Comparison of ENCODE assay signal across 20 cellular contexts in the genomic region with DNA sequence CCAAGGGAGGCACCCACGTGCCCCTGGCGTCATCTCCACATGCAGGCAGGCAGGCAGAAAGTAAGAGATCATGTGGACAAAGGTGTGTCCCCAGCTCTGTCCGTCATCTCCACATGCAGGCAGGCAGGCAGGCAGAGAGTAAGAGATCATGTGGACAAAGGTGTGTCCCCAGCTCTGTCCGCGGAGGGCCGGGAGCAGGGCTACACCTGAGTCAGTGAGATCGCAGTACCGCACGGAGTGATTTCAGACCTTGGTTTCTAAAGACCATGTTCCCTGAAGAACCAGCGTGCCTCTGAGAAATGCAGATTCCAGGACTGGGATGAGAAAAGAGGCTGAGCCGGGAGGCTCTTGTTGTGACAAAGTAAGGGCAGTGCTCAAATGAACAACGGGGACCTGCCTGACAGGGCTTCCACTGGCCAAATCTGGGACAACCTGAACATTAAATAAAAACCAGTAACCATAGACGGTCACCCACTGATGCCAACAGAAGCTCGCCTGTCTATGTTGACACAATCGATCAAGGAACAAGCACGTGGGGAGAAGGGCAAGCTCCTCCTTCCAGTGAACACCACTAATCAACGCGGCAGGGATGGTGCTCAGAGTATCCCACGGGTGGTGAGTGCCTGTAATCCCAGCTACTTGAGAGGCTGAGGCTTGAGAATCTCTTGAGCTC. TPM values are rescaled to one million over a fixed set of nuclear protein-coding genes. Genes with fewer than 3 reads are reported as not detected.
DNase-seq lines count a peak whose midpoint lies in the region; ATAC-seq and TF ChIP-seq lines count a peak whose summit lies in the region.
"Had no signal": no experiment of that assay in that cellular context is flagged by ENCODE, and none has a peak within 500 bp of the region (broad histone marks: within the 10 kb centered on the region; RNA-seq: fewer than 3 reads in every experiment).

No MANE protein-coding gene starts in this region.

- peaks cover 3 to 15% of the 10 kb centered on the region in 2 donors for H3K36me3 Mint-ChIP-seq in activated T-cell treated with anti-CD3 and anti-CD28 coated beads, Interleukin-2, amount 50 U/mL, for 72 hours (ENCODE audit: insufficient read depth in 2 of 2)
- peaks cover 25% of the 10 kb centered on the region for H3K36me3 Mint-ChIP-seq in activated T-cell treated with anti-CD3 and anti-CD28 coated beads, Interleukin-2, amount 50 U/mL, for 4 hours (ENCODE audit: insufficient read depth)
- no peaks in the 10 kb centered on the region for H3K36me3 Mint-ChIP-seq in glutamatergic neuron (ENCODE audit: unreplicated experiment)
- H3K36me3 Mint-ChIP-seq in stimulated activated effector memory CD8-positive, alpha-beta T cell treated with anti-CD3 and anti-CD28 coated beads, Interleukin-12 subunit alpha, Interleukin-12 subunit beta, amount 100 ng/mL, for 72 hours: peaks cover 78% of the 10 kb centered on the region

- H3K4me3 Mint-ChIP-seq in activated T-cell treated with anti-CD3 and anti-CD28 coated beads, Interleukin-2, amount 50 U/mL, for 72 hours: no peak overlapping the region
- no peak overlapping the region for H3K4me3 Mint-ChIP-seq in activated T-cell treated with anti-CD3 and anti-CD28 coated beads, Interleukin-2, amount 50 U/mL, for 4 hours
- peak overlapping the region; percentile 56 for H3K4me3 Mint-ChIP-seq in glutamatergic neuron (ENCODE audit: unreplicated experiment)
- H3K4me3 Mint-ChIP-seq in stimulated activated effector memory CD8-positive, alpha-beta T cell treated with anti-CD3 and anti-CD28 coated beads, Interleukin-12 subunit alpha, Interleukin-12 subunit beta, amount 100 ng/mL, for 72 hours: no peak overlapping the region
- H3K4me3 Mint-ChIP-seq: activated CD4-positive, alpha-beta T cell treated with anti-CD3 and anti-CD28 coated beads, Interleukin-2, amount 10 ng/mL, durations not matched to agents 24 days and 14 days; stimulated activated naive CD8-positive, alpha-beta T cell treated with anti-CD3 and anti-CD28 coated beads, Interleukin-15, amount 100 ng/mL, for 72 hours had no signal

- no peaks in the 10 kb centered on the region for H3K9me3 Mint-ChIP-seq in activated T-cell treated with anti-CD3 and anti-CD28 coated beads, Interleukin-2, amount 50 U/mL, for 72 hours
- H3K9me3 Mint-ChIP-seq in activated T-cell treated with anti-CD3 and anti-CD28 coated beads, Interleukin-2, amount 50 U/mL, for 4 hours: no peaks in the 10 kb centered on the region
- H3K9me3 Mint-ChIP-seq in glutamatergic neuron (ENCODE audit: unreplicated experiment): no peaks in the 10 kb centered on the region
- H3K9me3 Mint-ChIP-seq in stimulated activated effector memory CD8-positive, alpha-beta T cell treated with anti-CD3 and anti-CD28 coated beads, Interleukin-12 subunit alpha, Interleukin-12 subunit beta, amount 100 ng/mL, for 72 hours: no peaks in the 10 kb centered on the region
- H3K9me3 Mint-ChIP-seq: activated CD4-positive, alpha-beta T cell treated with anti-CD3 and anti-CD28 coated beads, Interleukin-2, amount 10 ng/mL, durations not matched to agents 24 days and 14 days; stimulated activated naive CD8-positive, alpha-beta T cell treated with anti-CD3 and anti-CD28 coated beads, Interleukin-15, amount 100 ng/mL, for 72 hours had no signal

- CTCF ChIA-PET in HEK293T (lab: Yijun Ruan, JAX): interaction anchor here (1.3 kb wide), 1 partner anchor 12 kb away, joined by 3 read pairs; no protein-coding TSS in a partner anchor

- POLR2A ChIA-PET in HEK293T (lab: Yijun Ruan, JAX): interaction anchor here (1.3 kb wide), 1 partner anchor 32 kb away, joined by 3 read pairs; no protein-coding TSS in a partner anchor

- no peaks in the 10 kb centered on the region for H3K27me3 Mint-ChIP-seq in activated T-cell treated with anti-CD3 and anti-CD28 coated beads, Interleukin-2, amount 50 U/mL, for 72 hours (ENCODE audit: low read depth)
- no peaks in the 10 kb centered on the region for H3K27me3 Mint-ChIP-seq in activated T-cell treated with anti-CD3 and anti-CD28 coated beads, Interleukin-2, amount 50 U/mL, for 4 hours (ENCODE audit: low read depth)
- H3K27me3 Mint-ChIP-seq in glutamatergic neuron (ENCODE audit: unreplicated experiment): no peaks in the 10 kb centered on the region
- H3K27me3 Mint-ChIP-seq: activated CD4-positive, alpha-beta T cell treated with anti-CD3 and anti-CD28 coated beads, Interleukin-2, amount 10 ng/mL, durations not matched to agents 24 days and 14 days; stimulated activated naive CD8-positive, alpha-beta T cell treated with anti-CD3 and anti-CD28 coated beads, Interleukin-15, amount 100 ng/mL, for 72 hours had no signal

- H3K27ac Mint-ChIP-seq in activated T-cell treated with anti-CD3 and anti-CD28 coated beads, Interleukin-2, amount 50 U/mL, for 72 hours: peak overlapping the region; percentile 31
- peak overlapping the region; percentile 78 for H3K27ac Mint-ChIP-seq in glutamatergic neuron (ENCODE audit: unreplicated experiment)
- H3K27ac Mint-ChIP-seq in stimulated activated effector memory CD8-positive, alpha-beta T cell treated with anti-CD3 and anti-CD28 coated beads, Interleukin-12 subunit alpha, Interleukin-12 subunit beta, amount 100 ng/mL, for 72 hours: peak overlapping the region; percentile 85
- H3K27ac Mint-ChIP-seq: activated CD4-positive, alpha-beta T cell treated with anti-CD3 and anti-CD28 coated beads, Interleukin-2, amount 10 ng/mL, durations not matched to agents 24 days and 14 days had no signal

- ATAC-seq in activated T-cell treated with anti-CD3 and anti-CD28 coated beads, Interleukin-2, amount 50 U/mL, for 72 hours (replicated peaks in 1 of 2): no peak
- ATAC-seq in activated T-cell treated with anti-CD3 and anti-CD28 coated beads, Interleukin-2, amount 50 U/mL, for 4 hours: no peak
- no peak for ATAC-seq in stimulated activated effector memory CD8-positive, alpha-beta T cell treated with anti-CD3 and anti-CD28 coated beads, Interleukin-12 subunit alpha, Interleukin-12 subunit beta, amount 100 ng/mL, for 72 hours
- ATAC-seq: A549; stimulated activated naive CD8-positive, alpha-beta T cell treated with anti-CD3 and anti-CD28 coated beads, Interleukin-15, amount 100 ng/mL, for 72 hours had no signal

- no peak for DNase-seq in activated T-cell treated with anti-CD3 and anti-CD28 coated beads, Interleukin-2, amount 50 U/mL, for 72 hours
- no peak for DNase-seq in activated T-cell treated with anti-CD3 and anti-CD28 coated beads, Interleukin-2, amount 50 U/mL, for 4 hours
- DNase-seq in NCI-H146 (lab: John Stamatoyannopoulos, UW): peak; percentile 41
- no peak for DNase-seq in glutamatergic neuron
- DNase-seq in stimulated activated effector memory CD8-positive, alpha-beta T cell treated with anti-CD3 and anti-CD28 coated beads, Interleukin-12 subunit alpha, Interleukin-12 subunit beta, amount 100 ng/mL, for 72 hours (ENCODE audit: low spot score in 2 of 2): no peak
- no peak for DNase-seq in NCI-H2171 treated with DMSO at 0.1 percent for 48 hours (lab: John Stamatoyannopoulos, UW)
- no peak for DNase-seq in HEK293T (ENCODE audit: extremely low spot score)
- DNase-seq in stimulated activated CD4-positive, alpha-beta T cell treated with anti-CD3 and anti-CD28 coated beads, Interleukin-1b, Interleukin-23, amount 100 ng/mL, for 48 hours: no peak
- DNase-seq: activated CD4-positive, alpha-beta T cell treated with anti-CD3 and anti-CD28 coated beads, Interleukin-2, amount 10 ng/mL, durations not matched to agents 24 days and 14 days; activated gamma-delta T cell; amniotic stem cell; C1 segment of cervical spinal cord; central memory CD4-positive, alpha-beta T cell; DMS 273 treated with DMSO at 0.1 percent for 48 hours; NCI-H1436; NCI-H345; NK-92 treated with Interleukin-12 subunit alpha and Interleukin-12 subunit beta, amount 100 ng/mL, for 24 hours; stimulated activated naive CD8-positive, alpha-beta T cell treated with anti-CD3 and anti-CD28 coated beads, Interleukin-15, amount 100 ng/mL, for 72 hours; transverse colon had no signal

- peaks cover 5% of the 10 kb centered on the region for H3K4me1 Mint-ChIP-seq in activated T-cell treated with anti-CD3 and anti-CD28 coated beads, Interleukin-2, amount 50 U/mL, for 72 hours (ENCODE audit: low read depth)
- H3K4me1 Mint-ChIP-seq in activated T-cell treated with anti-CD3 and anti-CD28 coated beads, Interleukin-2, amount 50 U/mL, for 4 hours (ENCODE audit: low read depth): no peaks in the 10 kb centered on the region
- H3K4me1 Mint-ChIP-seq in glutamatergic neuron (ENCODE audit: low read depth, unreplicated experiment): peaks cover 61% of the 10 kb centered on the region
- H3K4me1 Mint-ChIP-seq in stimulated activated effector memory CD8-positive, alpha-beta T cell treated with anti-CD3 and anti-CD28 coated beads, Interleukin-12 subunit alpha, Interleukin-12 subunit beta, amount 100 ng/mL, for 72 hours: peaks cover 5% of the 10 kb centered on the region
- H3K4me1 Mint-ChIP-seq: activated CD4-positive, alpha-beta T cell treated with anti-CD3 and anti-CD28 coated beads, Interleukin-2, amount 10 ng/mL, durations not matched to agents 24 days and 14 days; stimulated activated naive CD8-positive, alpha-beta T cell treated with anti-CD3 and anti-CD28 coated beads, Interleukin-15, amount 100 ng/mL, for 72 hours had no signal

- no peak for TF ChIP-seq CTCF in glutamatergic neuron (IDR thresholded peaks at IDR 0.05; ENCODE audit: partially characterized antibody, unreplicated experiment)

TF ChIP-seq in HEK293T, 16 proteins besides CTCF, POLR2A, EP300 and RAD21 (continues in another document):
- TF ChIP-seq FOXA1 (IDR thresholded peaks at IDR 0.05): no peak

RNA-seq across cellular contexts. Expression of a gene that starts 22.4 kb away (rescaled TPM):
- total RNA-seq in activated T-cell treated with anti-CD3 and anti-CD28 coated beads, Interleukin-2, amount 50 U/mL, for 72 hours: 10 to 100 TPM; 12.9 to 20.9 TPM
- total RNA-seq in activated T-cell treated with anti-CD3 and anti-CD28 coated beads, Interleukin-2, amount 50 U/mL, for 4 hours: 1 to 10 TPM; 1.6 to 3.7 (median 2.7) TPM
- total RNA-seq in glutamatergic neuron (ENCODE audit: unreplicated experiment): 9.9 TPM

RNA-seq across cellular contexts. Expression of a gene that starts 31.8 kb away (rescaled TPM):
- 10 to 100 TPM in 1 of 2 donors, 1 to 10 TPM in 1; 8.7 to 10.5 TPM for total RNA-seq in activated T-cell treated with anti-CD3 and anti-CD28 coated beads, Interleukin-2, amount 50 U/mL, for 72 hours
- total RNA-seq in activated T-cell treated with anti-CD3 and anti-CD28 coated beads, Interleukin-2, amount 50 U/mL, for 4 hours: 1 to 10 TPM; 1.3 to 1.8 (median 1.7) TPM
- total RNA-seq in glutamatergic neuron (ENCODE audit: unreplicated experiment): 7.5 TPM

RNA-seq across cellular contexts. Expression of a gene that starts 32.9 kb away (rescaled TPM):
- total RNA-seq in activated T-cell treated with anti-CD3 and anti-CD28 coated beads, Interleukin-2, amount 50 U/mL, for 72 hours: 100 to 1,000 TPM; 158 to 174 TPM
- 100 to 1,000 TPM; 282 to 293 (median 292) TPM for total RNA-seq in activated T-cell treated with anti-CD3 and anti-CD28 coated beads, Interleukin-2, amount 50 U/mL, for 4 hours
- 193 TPM for total RNA-seq in glutamatergic neuron (ENCODE audit: unreplicated experiment)

RNA-seq across cellular contexts. Expression of a gene that starts 41.5 kb away (rescaled TPM):
- total RNA-seq in activated T-cell treated with anti-CD3 and anti-CD28 coated beads, Interleukin-2, amount 50 U/mL, for 72 hours: 100 to 1,000 TPM in 1 of 2 donors, 10 to 100 TPM in 1; 89.2 to 108 TPM
- 100 to 1,000 TPM; 101 to 104 (median 103) TPM for total RNA-seq in activated T-cell treated with anti-CD3 and anti-CD28 coated beads, Interleukin-2, amount 50 U/mL, for 4 hours
- 92.1 TPM for total RNA-seq in glutamatergic neuron (ENCODE audit: unreplicated experiment)

Comparison
In these comparisons a context has a peak if more than half of its experiments do, and no peak if none do; other contexts are left out.
1. H3K27ac Mint-ChIP-seq: peak in every context shown above with its lines; median percentile 85 in stimulated activated effector memory CD8-positive, alpha-beta T cell treated with anti-CD3 and anti-CD28 coated beads, Interleukin-12 subunit alpha, Interleukin-12 subunit beta, amount 100 ng/mL, for 72 hours; 78 in glutamatergic neuron; 31 in activated T-cell treated with anti-CD3 and anti-CD28 coated beads, Interleukin-2, amount 50 U/mL, for 72 hours.